ENCODE assay signal across 1 cellular context in genomic region chr1:108046021-108046420, GRCh38.
A peak's percentile ranks its signal among the peaks of the same experiment; 100 is the strongest.
TF ChIP-seq lines count a peak whose summit lies in the region.

No MANE protein-coding gene starts in this region.

TF ChIP-seq in H1, 55 proteins besides CTCF, POLR2A, EP300 and RAD21:
- TF ChIP-seq SRF (IDR thresholded peaks at IDR 0.05; ENCODE audit: low read depth, low read length) (no peak), MAX (IDR thresholded peaks at IDR 0.05) (0 out of 2 replicates have a peak, but pooled peaks have one; percentile 25), KDM4A (IDR thresholded peaks at IDR 0.05; ENCODE audit: low read depth, low read length, severe bottlenecking) (no peak), FOSL1 (IDR thresholded peaks at IDR 0.05; ENCODE audit: insufficient read depth, low read depth, low read length) (no peak), HDAC6 (IDR thresholded peaks at IDR 0.05; ENCODE audit: low read depth, low read length) (no peak), ATF2 (IDR thresholded peaks at IDR 0.05; ENCODE audit: low read length) (no peak), SUZ12 (IDR thresholded peaks at IDR 0.05; ENCODE audit: low read length) (no peak), TEAD4 (IDR thresholded peaks at IDR 0.05; ENCODE audit: low read depth, low read length) (peak; percentile 58; the same call in 1 of the 2 replicates), GABPA (IDR thresholded peaks at IDR 0.05; ENCODE audit: borderline replicate concordance, insufficient read depth, low read length) (no peak)
